Comparison of ENCODE assay signal across 3 cellular contexts in genomic region chr3:54631001-54631400, GRCh38.
TF ChIP-seq lines count a peak whose summit lies in the region.

No MANE protein-coding gene starts in this region.

TF ChIP-seq in GM23338, 12 proteins besides CTCF, POLR2A, EP300 and RAD21:
- TF ChIP-seq ZNF331 (CRISPR knock-in tag; IDR thresholded peaks at IDR 0.05; ENCODE audit: low read depth) (0 out of 2 replicates have a peak, but pooled peaks have one; percentile 34), POLR2AphosphoS5 (IDR thresholded peaks at IDR 0.05; ENCODE audit: low read depth) (peak; percentile 43; the same call in 1 of the 2 replicates)

TF ChIP-seq in WTC11, 78 proteins besides CTCF, POLR2A, EP300 and RAD21 (continues in another document):
- TF ChIP-seq TEAD1 (CRISPR knock-in tag; IDR thresholded peaks at IDR 0.05) = 0 out of 2 replicates have a peak, but pooled peaks have one; percentile 1
- TF ChIP-seq, protein P1, sequence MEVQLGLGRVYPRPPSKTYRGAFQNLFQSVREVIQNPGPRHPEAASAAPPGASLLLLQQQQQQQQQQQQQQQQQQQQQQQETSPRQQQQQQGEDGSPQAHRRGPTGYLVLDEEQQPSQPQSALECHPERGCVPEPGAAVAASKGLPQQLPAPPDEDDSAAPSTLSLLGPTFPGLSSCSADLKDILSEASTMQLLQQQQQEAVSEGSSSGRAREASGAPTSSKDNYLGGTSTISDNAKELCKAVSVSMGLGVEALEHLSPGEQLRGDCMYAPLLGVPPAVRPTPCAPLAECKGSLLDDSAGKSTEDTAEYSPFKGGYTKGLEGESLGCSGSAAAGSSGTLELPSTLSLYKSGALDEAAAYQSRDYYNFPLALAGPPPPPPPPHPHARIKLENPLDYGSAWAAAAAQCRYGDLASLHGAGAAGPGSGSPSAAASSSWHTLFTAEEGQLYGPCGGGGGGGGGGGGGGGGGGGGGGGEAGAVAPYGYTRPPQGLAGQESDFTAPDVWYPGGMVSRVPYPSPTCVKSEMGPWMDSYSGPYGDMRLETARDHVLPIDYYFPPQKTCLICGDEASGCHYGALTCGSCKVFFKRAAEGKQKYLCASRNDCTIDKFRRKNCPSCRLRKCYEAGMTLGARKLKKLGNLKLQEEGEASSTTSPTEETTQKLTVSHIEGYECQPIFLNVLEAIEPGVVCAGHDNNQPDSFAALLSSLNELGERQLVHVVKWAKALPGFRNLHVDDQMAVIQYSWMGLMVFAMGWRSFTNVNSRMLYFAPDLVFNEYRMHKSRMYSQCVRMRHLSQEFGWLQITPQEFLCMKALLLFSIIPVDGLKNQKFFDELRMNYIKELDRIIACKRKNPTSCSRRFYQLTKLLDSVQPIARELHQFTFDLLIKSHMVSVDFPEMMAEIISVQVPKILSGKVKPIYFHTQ (CRISPR knock-in tag; IDR thresholded peaks at IDR 0.05) = peak; percentile 94
- peak; percentile 95 for TF ChIP-seq NFATC4 (CRISPR knock-in tag; IDR thresholded peaks at IDR 0.05)
- TF ChIP-seq PRRX2 (CRISPR knock-in tag; IDR thresholded peaks at IDR 0.05) = peak; percentile 90
- TF ChIP-seq ERG (CRISPR knock-in tag; IDR thresholded peaks at IDR 0.05) = peak; percentile 89
- TF ChIP-seq AFF4 (CRISPR knock-in tag; IDR thresholded peaks at IDR 0.05; ENCODE audit: borderline replicate concordance) = peak; percentile 69; the same call in 1 of the 2 replicates
- peak; percentile 88 for TF ChIP-seq EMX1 (CRISPR knock-in tag; IDR thresholded peaks at IDR 0.05)
- TF ChIP-seq, protein P2, sequence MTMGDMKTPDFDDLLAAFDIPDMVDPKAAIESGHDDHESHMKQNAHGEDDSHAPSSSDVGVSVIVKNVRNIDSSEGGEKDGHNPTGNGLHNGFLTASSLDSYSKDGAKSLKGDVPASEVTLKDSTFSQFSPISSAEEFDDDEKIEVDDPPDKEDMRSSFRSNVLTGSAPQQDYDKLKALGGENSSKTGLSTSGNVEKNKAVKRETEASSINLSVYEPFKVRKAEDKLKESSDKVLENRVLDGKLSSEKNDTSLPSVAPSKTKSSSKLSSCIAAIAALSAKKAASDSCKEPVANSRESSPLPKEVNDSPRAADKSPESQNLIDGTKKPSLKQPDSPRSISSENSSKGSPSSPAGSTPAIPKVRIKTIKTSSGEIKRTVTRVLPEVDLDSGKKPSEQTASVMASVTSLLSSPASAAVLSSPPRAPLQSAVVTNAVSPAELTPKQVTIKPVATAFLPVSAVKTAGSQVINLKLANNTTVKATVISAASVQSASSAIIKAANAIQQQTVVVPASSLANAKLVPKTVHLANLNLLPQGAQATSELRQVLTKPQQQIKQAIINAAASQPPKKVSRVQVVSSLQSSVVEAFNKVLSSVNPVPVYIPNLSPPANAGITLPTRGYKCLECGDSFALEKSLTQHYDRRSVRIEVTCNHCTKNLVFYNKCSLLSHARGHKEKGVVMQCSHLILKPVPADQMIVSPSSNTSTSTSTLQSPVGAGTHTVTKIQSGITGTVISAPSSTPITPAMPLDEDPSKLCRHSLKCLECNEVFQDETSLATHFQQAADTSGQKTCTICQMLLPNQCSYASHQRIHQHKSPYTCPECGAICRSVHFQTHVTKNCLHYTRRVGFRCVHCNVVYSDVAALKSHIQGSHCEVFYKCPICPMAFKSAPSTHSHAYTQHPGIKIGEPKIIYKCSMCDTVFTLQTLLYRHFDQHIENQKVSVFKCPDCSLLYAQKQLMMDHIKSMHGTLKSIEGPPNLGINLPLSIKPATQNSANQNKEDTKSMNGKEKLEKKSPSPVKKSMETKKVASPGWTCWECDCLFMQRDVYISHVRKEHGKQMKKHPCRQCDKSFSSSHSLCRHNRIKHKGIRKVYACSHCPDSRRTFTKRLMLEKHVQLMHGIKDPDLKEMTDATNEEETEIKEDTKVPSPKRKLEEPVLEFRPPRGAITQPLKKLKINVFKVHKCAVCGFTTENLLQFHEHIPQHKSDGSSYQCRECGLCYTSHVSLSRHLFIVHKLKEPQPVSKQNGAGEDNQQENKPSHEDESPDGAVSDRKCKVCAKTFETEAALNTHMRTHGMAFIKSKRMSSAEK (CRISPR knock-in tag; IDR thresholded peaks at IDR 0.05; ENCODE audit: borderline replicate concordance) = peak; percentile 88
- TF ChIP-seq ZNF671 (CRISPR knock-in tag; IDR thresholded peaks at IDR 0.05) = peak; percentile 92

TF ChIP-seq in H1, 55 proteins besides CTCF, POLR2A, EP300 and RAD21:
- peak; percentile 73; the same call in 1 of the 2 replicates for TF ChIP-seq POLR2AphosphoS5 (IDR thresholded peaks at IDR 0.05; ENCODE audit: low read depth, low read length)
